Comparison of ENCODE assay signal across 12 cellular contexts in the genomic region with DNA sequence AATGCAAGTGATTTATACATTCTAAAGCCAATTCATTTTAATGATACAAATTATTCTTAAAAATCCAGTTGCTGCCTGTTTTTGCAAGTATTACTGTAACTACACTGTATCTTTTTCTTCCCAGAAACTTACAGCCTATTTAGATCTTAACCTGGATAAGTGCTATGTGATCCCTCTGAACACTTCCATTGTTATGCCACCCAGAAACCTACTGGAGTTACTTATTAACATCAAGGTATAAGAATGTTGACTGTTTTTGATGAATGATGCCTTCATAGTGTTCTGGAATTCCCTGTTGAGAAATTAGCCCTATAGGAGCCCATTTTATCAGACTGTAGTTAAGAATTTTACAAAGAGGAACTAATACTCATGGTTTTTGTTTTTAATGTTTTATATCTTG.
"Had no signal": no experiment of that assay in that cellular context is flagged by ENCODE, and none has a peak within 500 bp of the region (broad histone marks: within the 10 kb centered on the region; RNA-seq: fewer than 3 reads in every experiment).

No MANE protein-coding gene starts in this region.

- H3K27ac Mint-ChIP-seq: activated CD4-positive, alpha-beta memory T cell treated with anti-CD3 and anti-CD28 coated beads, Interleukin-2, amount 10 ng/mL, durations not matched to agents 7 days and 5 days had no signal

- H3K27me3 Mint-ChIP-seq: activated CD4-positive, alpha-beta memory T cell treated with anti-CD3 and anti-CD28 coated beads, Interleukin-2, amount 10 ng/mL, durations not matched to agents 7 days and 5 days; brain; central memory CD8-positive, alpha-beta T cell had no signal

- H3K4me3 Mint-ChIP-seq: activated CD4-positive, alpha-beta memory T cell treated with anti-CD3 and anti-CD28 coated beads, Interleukin-2, amount 10 ng/mL, durations not matched to agents 7 days and 5 days; brain; central memory CD8-positive, alpha-beta T cell; neural crest cell had no signal

- H3K9me3 Mint-ChIP-seq: activated CD4-positive, alpha-beta memory T cell treated with anti-CD3 and anti-CD28 coated beads, Interleukin-2, amount 10 ng/mL, durations not matched to agents 7 days and 5 days; brain; central memory CD8-positive, alpha-beta T cell; neural crest cell had no signal

- DNase-seq: activated CD4-positive, alpha-beta memory T cell treated with anti-CD3 and anti-CD28 coated beads, Interleukin-2, amount 10 ng/mL, durations not matched to agents 7 days and 5 days; activated naive CD4-positive, alpha-beta T cell; cortex of kidney; effector CD8-positive, alpha-beta T cell; left ventricle myocardium inferior; mesendoderm; stomach; SW 1271; T-helper 9 cell had no signal

- H3K4me1 Mint-ChIP-seq: activated CD4-positive, alpha-beta memory T cell treated with anti-CD3 and anti-CD28 coated beads, Interleukin-2, amount 10 ng/mL, durations not matched to agents 7 days and 5 days; neural crest cell had no signal
